Comparison of ENCODE assay signal across 10 cellular contexts in genomic region chr5:36398137-36398536, GRCh38.
DNase-seq lines count a peak whose midpoint lies in the region; ATAC-seq and TF ChIP-seq lines count a peak whose summit lies in the region.
"Had no signal": no experiment of that assay in that cellular context is flagged by ENCODE, and none has a peak within 500 bp of the region (broad histone marks: within the 10 kb centered on the region; RNA-seq: fewer than 3 reads in every experiment).

No MANE protein-coding gene starts in this region.

- H3K9me3 Mint-ChIP-seq in HFFc6 = no peaks in the 10 kb centered on the region
- H3K9me3 Mint-ChIP-seq: IgD-negative memory B cell had no signal

- in situ Hi-C loops in ACHN (cut with HindIII; ENCODE audit: low pct_ligation_motif_present, low pct_unique_long_range_greater_than_20kb, low sequenced_read_pairs) = no loop called here

- no peaks in the 10 kb centered on the region for H3K36me3 Mint-ChIP-seq in HFFc6 (ENCODE audit: low read depth)
- H3K36me3 Mint-ChIP-seq: activated naive CD8-positive, alpha-beta T cell; IgD-negative memory B cell had no signal

- no peak for TF ChIP-seq POLR2A in GM18505 (IDR thresholded peaks at IDR 0.05; ENCODE audit: borderline replicate concordance, extremely low read depth, insufficient read depth, insufficient read length)

- no peak overlapping the region for H3K27ac Mint-ChIP-seq in HFFc6
- H3K27ac Mint-ChIP-seq: activated naive CD8-positive, alpha-beta T cell; IgD-negative memory B cell had no signal

- peak; percentile 71 for TF ChIP-seq CTCF in HFFc6 (IDR thresholded peaks at IDR 0.05)

- no peaks in the 10 kb centered on the region for H3K36me3 ChIP-seq in H7 (replicated peaks; ENCODE audit: control insufficient read depth, insufficient read depth, low read length)

- no peak for ATAC-seq in HG03457 (IDR thresholded peaks at IDR 0.05; ENCODE audit: unreplicated experiment)
- no peak for ATAC-seq in GM18505 (IDR thresholded peaks at IDR 0.05; ENCODE audit: unreplicated experiment)
- ATAC-seq in HG02970 (IDR thresholded peaks at IDR 0.05; ENCODE audit: low FRiP score, unreplicated experiment) = no peak

- no peaks in the 10 kb centered on the region for H3K27me3 ChIP-seq in H7 (ENCODE audit: control insufficient read depth, insufficient read depth, low read length)

- H3K4me1 Mint-ChIP-seq in HFFc6 (ENCODE audit: low read depth) = peaks cover 46% of the 10 kb centered on the region

- H3K4me3 Mint-ChIP-seq in HFFc6 = no peak overlapping the region
- H3K4me3 Mint-ChIP-seq: activated naive CD8-positive, alpha-beta T cell; IgD-negative memory B cell had no signal

- DNase-seq in ACHN (peak; percentile 20), HFFc6 (peak; percentile 57), SW480 (ENCODE audit: low spot score) (peak; percentile 35), iris pigment epithelial cell (ENCODE audit: low read depth) (peak; percentile 47), H7 (no peak)

- no peak overlapping the region for H3K4me3 ChIP-seq in H7 (ENCODE audit: insufficient read depth, low read depth, low read length)

- no peaks in the 10 kb centered on the region; the same call in 1 of the 2 replicates for H3K27me3 Mint-ChIP-seq in HFFc6 (ENCODE audit: insufficient read depth)
- H3K27me3 Mint-ChIP-seq: activated naive CD8-positive, alpha-beta T cell had no signal
